ENCODE assay signal across 17 cellular contexts in genomic region chr1:223820515-223820858, GRCh38. TPM values are rescaled to one million over a fixed set of nuclear protein-coding genes. Genes with fewer than 3 reads are reported as not detected.
DNase-seq lines count a peak whose midpoint lies in the region; ATAC-seq and TF ChIP-seq lines count a peak whose summit lies in the region.
"Had no signal": no experiment of that assay in that cellular context is flagged by ENCODE, and none has a peak within 500 bp of the region (broad histone marks: within the 10 kb centered on the region; RNA-seq: fewer than 3 reads in every experiment).

No MANE protein-coding gene starts in this region.

- H3K4me3 Mint-ChIP-seq in Calu3 (ENCODE audit: low read depth, unreplicated experiment), result no peak overlapping the region
- H3K4me3 Mint-ChIP-seq: H9, T-cell had no signal

- no peak overlapping the region for H2AK5ac ChIP-seq in neuronal stem cell (ENCODE audit: low read depth, low read length)

- no peak overlapping the region for H4K8ac ChIP-seq in neuronal stem cell (ENCODE audit: low read depth, low read length)

- H3K14ac ChIP-seq in neuronal stem cell (ENCODE audit: low read length), result no peak overlapping the region

- H2BK5ac ChIP-seq in neuronal stem cell (ENCODE audit: low read length), result no peak overlapping the region

- CTCF ChIA-PET in Calu3 (lab: Charles Lee), result interaction anchor here (0.7 to 2.0 kb wide), 3 partner anchors 9 to 17 kb away, joined by 4 to 8 read pairs (median 4); no protein-coding TSS in a partner anchor

- ATAC-seq in HG02763 (IDR thresholded peaks at IDR 0.05; ENCODE audit: unreplicated experiment), result no peak
- ATAC-seq: activated CD4-positive, CD25-positive, alpha-beta regulatory T cell treated with anti-CD3 and anti-CD28 coated beads, Interleukin-2, amount 50 U/mL, for 24 hours; T-cell had no signal

- H3K9me3 ChIP-seq in fibroblast of lung (ENCODE audit: control insufficient read depth, insufficient read depth, low read depth, low read length) (no peaks in the 10 kb centered on the region), neuronal stem cell (replicated peaks in 1 of 2; ENCODE audit: control insufficient read depth in 2 of 2, insufficient read depth in 1 of 2, low read depth in 1 of 2, low read length in 2 of 2) (no peaks in the 10 kb centered on the region)
- H3K9me3 ChIP-seq: adrenal gland, colonic mucosa, ovary, Peyer's patch, tibial nerve had no signal

- no peak overlapping the region for H3K18ac ChIP-seq in neuronal stem cell (ENCODE audit: low read length)

- H3K4me1 ChIP-seq in fibroblast of lung (ENCODE audit: control insufficient read depth, extremely low read depth, insufficient read depth, low read length), result peaks cover 4% of the 10 kb centered on the region
- peaks cover 0 to 7% of the 10 kb centered on the region in 2 donors for H3K4me1 ChIP-seq in neuronal stem cell (ENCODE audit: control insufficient read depth in 2 of 2, insufficient read depth in 1 of 2, low read depth in 1 of 2, low read length in 2 of 2)
- H3K4me1 ChIP-seq: colonic mucosa had no signal

- no peak overlapping the region for H2BK120ac ChIP-seq in neuronal stem cell (ENCODE audit: low read depth, low read length)

- H3K4me2 ChIP-seq in fibroblast of lung (ENCODE audit: extremely low read depth, insufficient read depth, low read length) (no peak overlapping the region), neuronal stem cell (ENCODE audit: insufficient read depth, low read length, poor library complexity, severe bottlenecking) (no peak overlapping the region)

- H4K91ac ChIP-seq in neuronal stem cell (ENCODE audit: low read depth, low read length, poor library complexity), result no peak overlapping the region

- H2BK12ac ChIP-seq in neuronal stem cell (ENCODE audit: low read length), result no peak overlapping the region

- H2AFZ ChIP-seq in fibroblast of lung (ENCODE audit: low read length) (no peak overlapping the region), neuronal stem cell (ENCODE audit: low read length) (no peak overlapping the region)

- H3K27me3 Mint-ChIP-seq in Calu3 (ENCODE audit: unreplicated experiment), result no peaks in the 10 kb centered on the region
- H3K27me3 Mint-ChIP-seq: T-cell had no signal

- peaks cover 61% of the 10 kb centered on the region for H3K79me2 ChIP-seq in fibroblast of lung (ENCODE audit: control insufficient read depth, insufficient read depth, low read length)

- intact Hi-C loops in Calu3 (cut with micrococcal nuclease; ENCODE audit: unreplicated experiment), result no loop called here

- H3K36me3 Mint-ChIP-seq in Calu3 (ENCODE audit: insufficient read depth, unreplicated experiment), result peaks cover 36% of the 10 kb centered on the region

- BruUV-seq in Calu3 (replicated peaks; lab: Mats Ljungman, UMichigan), result no TSS peak

- H4K20me1 ChIP-seq in fibroblast of lung (ENCODE audit: control insufficient read depth, extremely low read depth, insufficient read depth, low read length), result no peaks in the 10 kb centered on the region

- H3K27ac ChIP-seq in fibroblast of lung (ENCODE audit: insufficient read depth, low read length) (peak overlapping the region; percentile 36), neuronal stem cell (replicated peaks; ENCODE audit: low read length) (peak overlapping the region; percentile 24)
- H3K27ac ChIP-seq: adrenal gland, colonic mucosa, ovary, Peyer's patch had no signal

- no peak overlapping the region for H3K23ac ChIP-seq in neuronal stem cell (ENCODE audit: low read depth, low read length, poor library complexity)

- H3K9me3 Mint-ChIP-seq in Calu3 (ENCODE audit: low read depth, unreplicated experiment), result no peaks in the 10 kb centered on the region
- H3K9me3 Mint-ChIP-seq: H9, T-cell had no signal

- H3K4me3 ChIP-seq in fibroblast of lung (replicated peaks in 1 of 4; ENCODE audit: control extremely low read depth in 1 of 4, insufficient read depth in 1 of 4, low read depth in 3 of 4, low read length in 4 of 4), result no peak overlapping the region
- H3K4me3 ChIP-seq in neuronal stem cell (ENCODE audit: low read length in 2 of 2), result no peak overlapping the region
- H3K4me3 ChIP-seq: adrenal gland, colonic mucosa, ovary, Peyer's patch, tibial nerve had no signal

- peak overlapping the region; percentile 82 for H3K27ac Mint-ChIP-seq in Calu3 (ENCODE audit: unreplicated experiment)

- H3K9ac ChIP-seq in fibroblast of lung (ENCODE audit: insufficient read depth, low read length), result no peak overlapping the region
- no peak overlapping the region for H3K9ac ChIP-seq in neuronal stem cell (ENCODE audit: low read depth, low read length, poor library complexity)

- H3K36me3 ChIP-seq in fibroblast of lung (ENCODE audit: control insufficient read depth, insufficient read depth, low read length) (peaks cover 2% of the 10 kb centered on the region), neuronal stem cell (replicated peaks in 1 of 2; ENCODE audit: control insufficient read depth in 2 of 2, insufficient read depth in 2 of 2, low read length in 2 of 2) (peaks cover 3 to 54% of the 10 kb centered on the region in 2 donors)
- H3K36me3 ChIP-seq: colonic mucosa, ovary had no signal

- DNase-seq in Calu3 (no peak), NCI-H69 (lab: John Stamatoyannopoulos, UW) (peak; percentile 75), fibroblast of lung (ENCODE audit: low read depth in 2 of 2) (no peak), neuronal stem cell (ENCODE audit: low spot score) (no peak)
- DNase-seq in stimulated activated CD4-positive, alpha-beta T cell treated with anti-CD3 and anti-CD28 coated beads, Interleukin-15, amount 100 ng/mL, for 24 hours, result no peak
- no peak for DNase-seq in stimulated activated CD4-positive, alpha-beta T cell treated with anti-CD3 and anti-CD28 coated beads, Interleukin-1b, Interleukin-23, amount 100 ng/mL, for 48 hours
- no peak for DNase-seq in central memory CD4-positive, alpha-beta T cell
- DNase-seq: adrenal gland, colonic mucosa, H9, NCI-H1436 treated with DMSO at 0.1 percent for 48 hours, ovary, Peyer's patch, T-cell had no signal

- H3K4ac ChIP-seq in neuronal stem cell (ENCODE audit: low read length), result no peak overlapping the region

- no peaks in the 10 kb centered on the region for H3K27me3 ChIP-seq in fibroblast of lung (ENCODE audit: control insufficient read depth, insufficient read depth, low read length)
- no peaks in the 10 kb centered on the region for H3K27me3 ChIP-seq in neuronal stem cell (ENCODE audit: control insufficient read depth in 3 of 3, insufficient read depth in 3 of 3, low read depth in 1 of 3, low read length in 3 of 3)
- H3K27me3 ChIP-seq: adrenal gland, colonic mucosa, ovary, Peyer's patch, tibial nerve had no signal

- H3K79me1 ChIP-seq in neuronal stem cell (ENCODE audit: low read depth, low read length), result no peaks in the 10 kb centered on the region

- no peak for TF ChIP-seq CTCF in Calu3 (IDR thresholded peaks at IDR 0.05; ENCODE audit: unreplicated experiment)
- TF ChIP-seq CTCF in fibroblast of lung (conservative IDR thresholded peaks at IDR 0.05 in 1 of 2, IDR thresholded peaks at IDR 0.05 in 1 of 2; ENCODE audit: low read depth in 1 of 2, low read length in 2 of 2), result no peak

- no peak overlapping the region for H2BK15ac ChIP-seq in neuronal stem cell (ENCODE audit: low read length)

- no CpG with 5 or more reads among the region's 2 CpGs for WGBS in neuronal stem cell (ENCODE audit: extremely low coverage in 2 of 2, insufficient read length in 2 of 2, insufficient replicate concordance in 1 of 2), 2 donors

- H3K4me1 Mint-ChIP-seq in Calu3 (ENCODE audit: low read depth, unreplicated experiment), result peaks cover 57% of the 10 kb centered on the region

RNA-seq across cellular contexts. Expression of gene TP53BP2, which starts 25.3 kb away (rescaled TPM):
- total RNA-seq in Calu3 (2022) (59.5 and 66.4 TPM in 2 replicates), fibroblast of lung (25.4 and 30.4 TPM in 2 replicates)
- 23.9 and 28.4 TPM in 2 replicates for polyA plus RNA-seq in fibroblast of lung
- polyA plus RNA-seq in fibroblast of lung (2012), result 16.4 and 17.8 TPM in 2 replicates
- 22.2 and 38.5 TPM in 2 replicates for polyA minus RNA-seq in fibroblast of lung (ENCODE audit: low replicate concordance)
- polyA plus RNA-seq in neuronal stem cell (2013, experiment 1 of 2), result 29.3 TPM
- 30.6 TPM for polyA plus RNA-seq in neuronal stem cell (2013, experiment 2 of 2)
